ENCODE assay signal across 15 cellular contexts in the genomic region with DNA sequence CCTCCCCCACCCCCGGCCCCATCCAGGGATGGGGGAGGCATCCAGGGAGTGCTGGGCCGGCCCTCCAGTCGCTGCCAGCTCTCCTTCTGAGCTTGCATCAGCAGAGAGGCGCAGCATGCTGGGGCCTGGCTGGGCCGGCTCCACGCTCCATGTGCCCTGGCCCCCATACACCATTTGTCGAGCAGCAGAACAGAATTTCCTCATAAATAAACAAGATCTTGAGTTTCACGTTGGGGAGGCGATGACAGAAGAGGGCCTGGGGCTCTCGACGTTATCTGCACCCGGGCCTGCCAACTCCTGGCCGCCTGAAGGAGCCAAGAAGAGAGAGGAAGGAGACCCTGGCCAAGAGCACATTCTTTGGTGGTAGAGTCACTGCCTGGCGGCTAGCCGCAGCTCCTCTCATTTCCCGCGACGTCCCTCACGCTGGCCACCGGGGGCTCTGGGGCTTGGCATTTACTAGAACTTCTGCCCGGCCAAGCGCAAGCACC.
DNase-seq lines count a peak whose midpoint lies in the region; ATAC-seq, FAIRE-seq and TF ChIP-seq lines count a peak whose summit lies in the region.
"Had no signal": no experiment of that assay in that cellular context is flagged by ENCODE, and none has a peak within 500 bp of the region (broad histone marks: within the 10 kb centered on the region; RNA-seq: fewer than 3 reads in every experiment).

No MANE protein-coding gene starts in this region.

- DNase-seq in AG04450 (ENCODE audit: low read depth, low spot score) (peak; percentile 91), RCC 7860 (ENCODE audit: low spot score) (peak; percentile 62), fibroblast of pulmonary artery (ENCODE audit: low read depth) (peak; percentile 92), GM10248 (ENCODE audit: extremely low spot score) (no peak), inferior parietal cortex (ENCODE audit: extremely low spot score) (no peak)
- DNase-seq: activated T-cell treated with anti-CD3 and anti-CD28 coated beads for 4 hours; AML-193; effector CD4-positive, alpha-beta T cell; NCI-H187; stimulated activated CD4-positive, alpha-beta T cell treated with anti-CD3 and anti-CD28 coated beads, Interleukin-2, amount 100 ng/mL, for 48 hours; transverse colon had no signal

- no peak for ATAC-seq in GM21390 (IDR thresholded peaks at IDR 0.05; ENCODE audit: unreplicated experiment)
- ATAC-seq in HG02884 (IDR thresholded peaks at IDR 0.05; ENCODE audit: unreplicated experiment) = no peak

- H3K27ac ChIP-seq in AG04450 (ENCODE audit: low read depth, low read length) (peak overlapping the region; percentile 98), mesodermal cell (ENCODE audit: low read depth, low read length, severe bottlenecking) (peak overlapping the region; percentile 82)
- H3K27ac ChIP-seq: SK-N-MC, transverse colon had no signal

- POLR2A ChIA-PET in AG04450 (lab: Yijun Ruan, JAX) (interaction anchor here (0.5 to 1.3 kb wide), 6 partner anchors 76 to 466 kb away, joined by 3 to 9 read pairs (median 3); no protein-coding TSS in a partner anchor), GM10248 (lab: Yijun Ruan, JAX) (no interaction called here)

- H3K9me3 ChIP-seq in AG04450 (ENCODE audit: control insufficient read depth, insufficient read depth, low read length) (peaks cover 8% of the 10 kb centered on the region; the same call in 1 of the 2 replicates), mesodermal cell (ENCODE audit: control insufficient read depth, low read length) (no peaks in the 10 kb centered on the region)
- H3K9me3 ChIP-seq: transverse colon had no signal

- WGBS in mesodermal cell (ENCODE audit: insufficient coverage in 2 of 2), 2 experiments = 54 to 70% methylated on average over 13 to 19 of the region's 22 CpGs

- H3K4me3 ChIP-seq in AG04450 (ENCODE audit: low read depth, low read length) = no peak overlapping the region
- H3K4me3 ChIP-seq in fibroblast of pulmonary artery (replicated peaks; ENCODE audit: low read depth, low read length) = no peak overlapping the region
- no peak overlapping the region for H3K4me3 ChIP-seq in mesodermal cell (ENCODE audit: extremely low read depth, insufficient read depth, low read length, poor library complexity, severe bottlenecking)
- H3K4me3 ChIP-seq: SK-N-MC, transverse colon had no signal

- H3K36me3 ChIP-seq in mesodermal cell (ENCODE audit: control insufficient read depth, insufficient read depth, low read length) = no peaks in the 10 kb centered on the region
- H3K36me3 ChIP-seq: transverse colon had no signal

- peaks cover 11% of the 10 kb centered on the region for H3K4me1 ChIP-seq in mesodermal cell (ENCODE audit: control insufficient read depth, insufficient read depth, low read length, poor library complexity, severe bottlenecking)
- H3K4me1 ChIP-seq: transverse colon had no signal

- TF ChIP-seq CTCF in AG04450 (IDR thresholded peaks at IDR 0.05; ENCODE audit: low read depth, low read length) (peak; percentile 32), fibroblast of pulmonary artery (IDR thresholded peaks at IDR 0.05; ENCODE audit: low read length, missing control alignments) (no peak), GM10248 (IDR thresholded peaks at IDR 0.05; ENCODE audit: control extremely low read depth, extremely low read depth, low read depth, missing control alignments) (no peak)

- H3K27me3 ChIP-seq in AG04450 (ENCODE audit: control insufficient read depth, insufficient read depth, low read length) = peaks cover 2% of the 10 kb centered on the region
- H3K27me3 ChIP-seq: transverse colon had no signal

- FAIRE-seq in RCC 7860 (lab: Jason Lieb, UNC) = peak; percentile 60

- CTCF ChIA-PET in AG04450 (lab: Charles Lee) (interaction anchor here (0.6 to 1.0 kb wide), 4 partner anchors 9 to 178 kb away, joined by 3 to 7 read pairs (median 4); no protein-coding TSS in a partner anchor), GM10248 (lab: Yijun Ruan, JAX) (no interaction called here)

Comparison
In these comparisons a context has a peak if more than half of its experiments do, and no peak if none do; other contexts are left out.
1. DNase-seq: peak in AG04450 (single experiment), RCC 7860 (single experiment) and fibroblast of pulmonary artery (single experiment); none in GM10248 (single experiment) and inferior parietal cortex (single experiment).